Comparison of ENCODE assay signal across 28 cellular contexts in the genomic region with DNA sequence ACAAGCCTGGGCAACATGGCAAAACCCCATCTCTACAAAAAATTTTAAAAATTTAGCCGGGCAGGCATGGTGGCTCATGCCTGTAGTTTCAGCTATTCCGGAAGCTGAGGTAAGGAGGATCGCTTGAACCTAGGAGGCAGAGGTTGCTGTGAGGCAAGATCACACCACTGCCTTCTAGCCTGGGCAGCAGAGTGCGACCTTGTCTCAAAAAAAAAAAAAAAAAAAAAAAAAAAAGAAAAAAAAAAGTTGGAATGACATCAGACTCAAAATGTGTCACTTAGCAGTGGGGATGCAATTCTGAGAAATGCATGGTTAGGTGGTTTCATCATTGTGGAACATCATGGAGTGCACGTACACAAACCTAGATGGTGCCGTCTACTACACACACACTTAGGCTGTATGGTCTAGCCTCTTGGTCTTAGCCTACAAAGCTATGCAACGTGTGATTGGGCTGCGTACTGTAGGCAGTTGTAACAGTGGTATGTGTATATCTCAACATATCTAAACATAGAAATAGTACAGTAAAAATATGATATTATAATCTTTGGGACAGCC.
"Had no signal": no experiment of that assay in that cellular context is flagged by ENCODE, and none has a peak within 500 bp of the region (broad histone marks: within the 10 kb centered on the region; RNA-seq: fewer than 3 reads in every experiment).

No MANE protein-coding gene starts in this region.

- H3K27ac Mint-ChIP-seq: naive thymus-derived CD4-positive, alpha-beta T cell; nephron; neural progenitor cell; progenitor cell of endocrine pancreas; stimulated activated naive CD8-positive, alpha-beta T cell treated with anti-CD3 and anti-CD28 coated beads, Interleukin-15, amount 100 ng/mL, for 72 hours had no signal

- H3K36me3 ChIP-seq: esophagus muscularis mucosa, heart right ventricle, left lung, neural progenitor cell, right lobe of liver, suprapubic skin, transverse colon, upper lobe of right lung, uterus had no signal

- H3K79me2 ChIP-seq: parathyroid adenoma had no signal

- H3K9me3 ChIP-seq: esophagus muscularis mucosa, heart right ventricle, left lung, right lobe of liver, suprapubic skin, transverse colon, upper lobe of right lung, uterus had no signal

- H3K4me1 Mint-ChIP-seq: nephron; stimulated activated naive CD8-positive, alpha-beta T cell treated with anti-CD3 and anti-CD28 coated beads, Interleukin-15, amount 100 ng/mL, for 72 hours had no signal

- H3K4me1 ChIP-seq: esophagus muscularis mucosa, heart right ventricle, left lung, parathyroid adenoma, right lobe of liver, suprapubic skin, transverse colon, upper lobe of right lung, uterus had no signal

- H3K4me3 ChIP-seq: dorsolateral prefrontal cortex, esophagus muscularis mucosa, heart right ventricle, left lung, neural progenitor cell, right lobe of liver, suprapubic skin, transverse colon, upper lobe of right lung, uterus had no signal

- FAIRE-seq: islet of Langerhans, small intestine had no signal

- ATAC-seq: heart right ventricle; left cardiac atrium; left lung; naive thymus-derived CD4-positive, alpha-beta T cell; right lobe of liver; stimulated activated naive CD8-positive, alpha-beta T cell treated with anti-CD3 and anti-CD28 coated beads, Interleukin-15, amount 100 ng/mL, for 72 hours; upper lobe of right lung had no signal

- H3K27ac ChIP-seq: dorsolateral prefrontal cortex, epithelial cell of prostate, esophagus muscularis mucosa, heart right ventricle, left lung, neural progenitor cell, parathyroid adenoma, right lobe of liver, suprapubic skin, transverse colon, upper lobe of right lung, uterus had no signal

- H3K27me3 ChIP-seq: dorsolateral prefrontal cortex, esophagus muscularis mucosa, heart right ventricle, left lung, neural progenitor cell, right lobe of liver, suprapubic skin, transverse colon, upper lobe of right lung, uterus had no signal

- H3K4me3 Mint-ChIP-seq: naive thymus-derived CD4-positive, alpha-beta T cell; nephron; neural progenitor cell; stimulated activated naive CD8-positive, alpha-beta T cell treated with anti-CD3 and anti-CD28 coated beads, Interleukin-15, amount 100 ng/mL, for 72 hours had no signal

- H2AFZ ChIP-seq: neural progenitor cell, parathyroid adenoma had no signal

- H3K36me3 Mint-ChIP-seq: neural progenitor cell had no signal

- H3K9me3 Mint-ChIP-seq: nephron had no signal

- DNase-seq: dorsolateral prefrontal cortex; effector CD4-positive, alpha-beta T cell; foreskin melanocyte; glutamatergic neuron; heart right ventricle; hippocampal formation; left cardiac atrium; left lung; mesenchymal stem cell; midbrain; naive thymus-derived CD4-positive, alpha-beta T cell; right lobe of liver; small intestine; stimulated activated CD4-positive, alpha-beta T cell treated with anti-CD3 and anti-CD28 coated beads, Interleukin-15, amount 100 ng/mL, for 24 hours; stimulated activated CD4-positive, alpha-beta T cell treated with anti-CD3 and anti-CD28 coated beads, Interleukin-2, amount 100 ng/mL, for 48 hours; stimulated activated naive CD4-positive, alpha-beta T cell; stimulated activated naive CD8-positive, alpha-beta T cell treated with anti-CD3 and anti-CD28 coated beads, Interleukin-15, amount 100 ng/mL, for 72 hours; transverse colon; upper lobe of right lung; uterus had no signal

- H3K4me2 ChIP-seq: neural progenitor cell had no signal

- H3K9ac ChIP-seq: neural progenitor cell, parathyroid adenoma had no signal
